2 cellular contexts compared by ENCODE assay signal in the genomic region with DNA sequence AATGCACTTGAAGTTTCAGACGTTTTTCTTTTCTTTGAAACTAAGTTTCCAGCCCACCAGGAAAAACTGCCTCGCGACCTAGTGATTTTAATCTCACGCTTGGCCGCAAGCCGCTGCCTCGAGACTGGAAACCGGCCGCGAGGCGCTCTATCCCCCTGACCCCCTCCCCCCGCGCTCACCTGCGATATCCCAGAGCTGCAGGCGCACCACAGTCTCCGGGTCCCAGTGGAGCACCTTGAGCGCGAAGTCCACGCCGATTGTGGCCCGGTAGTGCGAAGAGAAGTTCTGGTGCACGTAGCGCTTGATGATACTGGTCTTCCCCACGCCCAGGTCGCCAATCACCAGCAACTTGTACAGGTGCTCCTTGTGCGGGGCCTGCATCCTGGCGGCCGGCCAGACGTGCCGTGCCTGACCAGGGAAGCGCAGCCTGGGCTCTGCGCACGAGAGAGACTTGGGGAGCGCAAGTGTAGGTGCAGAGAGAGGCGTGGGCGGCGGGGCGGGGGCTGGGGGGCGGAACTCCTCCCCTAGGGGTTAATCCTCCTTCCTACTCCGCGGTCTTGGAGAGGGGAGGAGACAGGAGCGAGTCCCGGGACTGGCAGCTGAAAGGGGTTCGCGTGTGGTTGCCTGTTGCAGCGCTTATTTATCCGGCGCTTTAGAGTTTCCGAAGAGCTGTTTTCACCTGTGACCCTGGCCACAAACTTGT.
TF ChIP-seq lines count a peak whose summit lies in the region.

Gene RAB38, minus strand, starts transcription at position 440 of the 703 bp plus-strand sequence. Its CDS starts 59 bp downstream, at position 381.

TF ChIP-seq in A549, 52 proteins besides CTCF, POLR2A, EP300 and RAD21:
- TF ChIP-seq EHF (CRISPR knock-in tag; IDR thresholded peaks at IDR 0.05), result no peak
- TF ChIP-seq TP53 (CRISPR knock-in tag; IDR thresholded peaks at IDR 0.05), result no peak
- TF ChIP-seq CHD2 (IDR thresholded peaks at IDR 0.05; ENCODE audit: low read length, partially characterized antibody), result no peak
- TF ChIP-seq JUNB (IDR thresholded peaks at IDR 0.05), result no peak
- TF ChIP-seq, protein P1, sequence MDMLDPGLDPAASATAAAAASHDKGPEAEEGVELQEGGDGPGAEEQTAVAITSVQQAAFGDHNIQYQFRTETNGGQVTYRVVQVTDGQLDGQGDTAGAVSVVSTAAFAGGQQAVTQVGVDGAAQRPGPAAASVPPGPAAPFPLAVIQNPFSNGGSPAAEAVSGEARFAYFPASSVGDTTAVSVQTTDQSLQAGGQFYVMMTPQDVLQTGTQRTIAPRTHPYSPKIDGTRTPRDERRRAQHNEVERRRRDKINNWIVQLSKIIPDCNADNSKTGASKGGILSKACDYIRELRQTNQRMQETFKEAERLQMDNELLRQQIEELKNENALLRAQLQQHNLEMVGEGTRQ (IDR thresholded peaks at IDR 0.05), result no peak
- TF ChIP-seq RCOR1 (IDR thresholded peaks at IDR 0.05; ENCODE audit: low read depth, low read length), result no peak
- no peak for TF ChIP-seq BCL3 (IDR thresholded peaks at IDR 0.05)
- TF ChIP-seq RFX5 (IDR thresholded peaks at IDR 0.05), result no peak

TF ChIP-seq in H1, 55 proteins besides CTCF, POLR2A, EP300 and RAD21:
- peak; percentile 23; the same call in 1 of the 2 replicates for TF ChIP-seq EGR1 (IDR thresholded peaks at IDR 0.05; ENCODE audit: borderline replicate concordance, low read depth, low read length)
- peak; percentile 65 for TF ChIP-seq TAF1 (IDR thresholded peaks at IDR 0.05; ENCODE audit: low read depth, low read length)
- 0 out of 2 replicates have a peak, but pooled peaks have one; percentile 69 for TF ChIP-seq RBBP5 (IDR thresholded peaks at IDR 0.05; ENCODE audit: borderline replicate concordance, low read depth, low read length)
- TF ChIP-seq GTF2F1 (IDR thresholded peaks at IDR 0.05; ENCODE audit: borderline replicate concordance, low read depth, low read length), result no peak
- no peak for TF ChIP-seq CHD1 (IDR thresholded peaks at IDR 0.05; ENCODE audit: low read depth, low read length)
- TF ChIP-seq POLR2AphosphoS5 (IDR thresholded peaks at IDR 0.05; ENCODE audit: low read depth, low read length), result peak; percentile 65; the same call in 1 of the 2 replicates
- TF ChIP-seq, protein P2, sequence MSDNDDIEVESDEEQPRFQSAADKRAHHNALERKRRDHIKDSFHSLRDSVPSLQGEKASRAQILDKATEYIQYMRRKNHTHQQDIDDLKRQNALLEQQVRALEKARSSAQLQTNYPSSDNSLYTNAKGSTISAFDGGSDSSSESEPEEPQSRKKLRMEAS (IDR thresholded peaks at IDR 0.05), result peak; percentile 94
- TF ChIP-seq ASH2L (IDR thresholded peaks at IDR 0.05; ENCODE audit: low read length), result peak; percentile 93
- TF ChIP-seq TAF7 (optimal IDR thresholded peaks at IDR 0.05; ENCODE audit: borderline replicate concordance, low read depth, low read length), result peak; percentile 47
- no peak for TF ChIP-seq JUND (IDR thresholded peaks at IDR 0.05; ENCODE audit: low read length)
- TF ChIP-seq KDM4A (IDR thresholded peaks at IDR 0.05; ENCODE audit: low read depth, low read length, severe bottlenecking), result peak; percentile 93
- peak; percentile 27 for TF ChIP-seq EZH2 (IDR thresholded peaks at IDR 0.05; ENCODE audit: low read depth, low read length, severe bottlenecking)
- TF ChIP-seq PHF8 (conservative IDR thresholded peaks at IDR 0.05; ENCODE audit: low read depth, low read length), result peak; percentile 75
- no peak for TF ChIP-seq NANOG (IDR thresholded peaks at IDR 0.05; ENCODE audit: insufficient read depth, low read depth, low read length, poor library complexity, severe bottlenecking)
- TF ChIP-seq, protein P3, sequence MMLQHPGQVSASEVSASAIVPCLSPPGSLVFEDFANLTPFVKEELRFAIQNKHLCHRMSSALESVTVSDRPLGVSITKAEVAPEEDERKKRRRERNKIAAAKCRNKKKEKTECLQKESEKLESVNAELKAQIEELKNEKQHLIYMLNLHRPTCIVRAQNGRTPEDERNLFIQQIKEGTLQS (IDR thresholded peaks at IDR 0.05; ENCODE audit: insufficient read depth, low read depth, low read length), result no peak
- 0 out of 2 replicates have a peak, but pooled peaks have one; percentile 33 for TF ChIP-seq TBP (IDR thresholded peaks at IDR 0.05; ENCODE audit: low read depth, low read length)
- TF ChIP-seq KDM1A (IDR thresholded peaks at IDR 0.05; ENCODE audit: borderline replicate concordance, low read length), result peak; percentile 82; the same call in 1 of the 2 replicates
- TF ChIP-seq CTBP2 (IDR thresholded peaks at IDR 0.05; ENCODE audit: borderline replicate concordance, insufficient read depth, insufficient read length, low read length), result no peak
- peak; percentile 51 for TF ChIP-seq RNF2 (IDR thresholded peaks at IDR 0.05; ENCODE audit: borderline replicate concordance, low read depth, low read length, missing control alignments, poor library complexity, severe bottlenecking)
- TF ChIP-seq HDAC2 (IDR thresholded peaks at IDR 0.05; ENCODE audit: borderline replicate concordance in 1 of 2, low read depth in 2 of 2, low read length in 2 of 2), result 0 out of 4 replicates have a peak, but pooled peaks of 1 of the 2 experiments have one; percentile 59
- TF ChIP-seq E2F6 (IDR thresholded peaks at IDR 0.05), result peak; percentile 90
